Comparison of ENCODE assay signal across 1 cellular context in genomic region chr3:31966978-31967592, GRCh38.
TF ChIP-seq lines count a peak whose summit lies in the region.

No MANE protein-coding gene starts in this region.

TF ChIP-seq in IMR-90, 13 proteins besides CTCF, POLR2A, EP300 and RAD21 (continued from another document):
- TF ChIP-seq RCOR1 (IDR thresholded peaks at IDR 0.05; ENCODE audit: insufficient replicate concordance, low read length) (no peak), MAFK (IDR thresholded peaks at IDR 0.05; ENCODE audit: low read depth, low read length) (no peak), MXI1 (IDR thresholded peaks at IDR 0.05; ENCODE audit: borderline replicate concordance, low read depth, low read length) (no peak), MAZ (IDR thresholded peaks at IDR 0.05; ENCODE audit: borderline replicate concordance, low read depth, low read length) (no peak), ELK1 (IDR thresholded peaks at IDR 0.05; ENCODE audit: borderline replicate concordance, low read depth, low read length) (no peak), USF2 (IDR thresholded peaks at IDR 0.05; ENCODE audit: low read depth, low read length) (no peak), CHD1 (IDR thresholded peaks at IDR 0.05; ENCODE audit: low read depth, low read length) (no peak)
